ENCODE assay signal across 16 cellular contexts in genomic region chr21:39048574-39048973, GRCh38.
A peak's percentile ranks its signal among the peaks of the same experiment; 100 is the strongest.
DNase-seq lines count a peak whose midpoint lies in the region; ATAC-seq and TF ChIP-seq lines count a peak whose summit lies in the region.
"Had no signal": no experiment of that assay in that cellular context is flagged by ENCODE, and none has a peak within 500 bp of the region (broad histone marks: within the 10 kb centered on the region; RNA-seq: fewer than 3 reads in every experiment).

No MANE protein-coding gene starts in this region.

- H3K4me2 ChIP-seq in GM23248 (ENCODE audit: unreplicated experiment): no peak overlapping the region
- peak overlapping the region; percentile 12 for H3K4me2 ChIP-seq in neural progenitor cell

- H4K20me1 ChIP-seq in GM23248 (ENCODE audit: insufficient read depth) (no peaks in the 10 kb centered on the region), neural progenitor cell (ENCODE audit: low read depth) (no peaks in the 10 kb centered on the region)

- POLR2A ChIA-PET in RWPE1 (lab: Yijun Ruan, JAX; ENCODE audit: low non-redundant PET): no interaction called here

- peaks cover 17% of the 10 kb centered on the region for H3K4me1 Mint-ChIP-seq in neural progenitor cell
- no peaks in the 10 kb centered on the region for H3K4me1 Mint-ChIP-seq in stimulated activated naive CD8-positive, alpha-beta T cell treated with anti-CD3 and anti-CD28 coated beads, Interleukin-15, amount 100 ng/mL, for 72 hours
- H3K4me1 Mint-ChIP-seq: activated CD4-positive, alpha-beta T cell treated with anti-CD3 and anti-CD28 coated beads, Interleukin-2, amount 10 ng/mL, durations not matched to agents 24 days and 14 days; activated naive CD4-positive, alpha-beta T cell treated with anti-CD3 and anti-CD28 coated beads, Interleukin-2, amount 50 U/mL, for 24 hours; B cell had no signal

- H3F3A ChIP-seq in GM23248 (ENCODE audit: insufficient read depth): peaks cover 18% of the 10 kb centered on the region
- H3F3A ChIP-seq in neural progenitor cell (ENCODE audit: low read depth): no peaks in the 10 kb centered on the region

- CTCF ChIA-PET in RWPE1 (lab: Yijun Ruan, JAX): interaction anchor here (0.7 kb wide), 1 partner anchor 560 kb away, joined by 5 read pairs; no protein-coding TSS in a partner anchor

- no peaks in the 10 kb centered on the region for H3K36me3 ChIP-seq in GM23248 (ENCODE audit: low read depth)
- H3K36me3 ChIP-seq in neural progenitor cell: no peaks in the 10 kb centered on the region
- H3K36me3 ChIP-seq: right atrium auricular region had no signal

- no peaks in the 10 kb centered on the region for H3K9me2 ChIP-seq in GM23248 (ENCODE audit: insufficient read depth)

- DNase-seq in GM23248: peak; percentile 43
- DNase-seq in RWPE1 (ENCODE audit: low spot score): peak; percentile 80
- peak; percentile 95 for DNase-seq in epithelial cell of esophagus (ENCODE audit: low read depth)
- DNase-seq in neural progenitor cell (ENCODE audit: low spot score): no peak
- DNase-seq in stimulated activated naive CD8-positive, alpha-beta T cell treated with anti-CD3 and anti-CD28 coated beads, Interleukin-15, amount 100 ng/mL, for 72 hours: no peak
- no peak for DNase-seq in AG08396 (ENCODE audit: low spot score)
- no peak for DNase-seq in substantia nigra (lab: John Stamatoyannopoulos, UW)
- DNase-seq in activated CD4-positive, CD25-positive, alpha-beta regulatory T cell (lab: John Stamatoyannopoulos, UW): no peak
- DNase-seq: activated CD4-positive, alpha-beta T cell treated with anti-CD3 and anti-CD28 coated beads, Interleukin-2, amount 10 ng/mL, durations not matched to agents 24 days and 14 days; NCI-H1930; stimulated activated CD4-positive, alpha-beta T cell treated with anti-CD3 and anti-CD28 coated beads, Interleukin-2, amount 100 ng/mL, for 24 hours; testis had no signal

- H3K4me3 ChIP-seq in GM23248 (no peak overlapping the region), epithelial cell of esophagus (ENCODE audit: low read length) (no peak overlapping the region), neural progenitor cell (no peak overlapping the region)
- H3K4me3 ChIP-seq: right atrium auricular region, testis had no signal

- peaks cover 6% of the 10 kb centered on the region for H3K27me3 Mint-ChIP-seq in neural progenitor cell (ENCODE audit: insufficient read depth, low read depth)
- peaks cover 5% of the 10 kb centered on the region for H3K27me3 Mint-ChIP-seq in stimulated activated naive CD8-positive, alpha-beta T cell treated with anti-CD3 and anti-CD28 coated beads, Interleukin-15, amount 100 ng/mL, for 72 hours
- H3K27me3 Mint-ChIP-seq: activated CD4-positive, alpha-beta T cell treated with anti-CD3 and anti-CD28 coated beads, Interleukin-2, amount 10 ng/mL, durations not matched to agents 24 days and 14 days; B cell had no signal

- H3K36me3 Mint-ChIP-seq in neural progenitor cell: no peaks in the 10 kb centered on the region
- H3K36me3 Mint-ChIP-seq: activated naive CD4-positive, alpha-beta T cell treated with anti-CD3 and anti-CD28 coated beads, Interleukin-2, amount 50 U/mL, for 24 hours had no signal

- in situ Hi-C loops in GM23248 (cut with MboI): no loop called here

- no peak overlapping the region for H3K27ac ChIP-seq in GM23248
- peak overlapping the region; percentile 94 for H3K27ac ChIP-seq in RWPE1
- no peak overlapping the region for H3K27ac ChIP-seq in neural progenitor cell
- no peak overlapping the region for H3K27ac ChIP-seq in substantia nigra (ENCODE audit: low read depth, low read length, poor library complexity, severe bottlenecking)
- H3K27ac ChIP-seq: right atrium auricular region, testis had no signal

- H3K79me2 ChIP-seq in GM23248 (ENCODE audit: insufficient read depth) (no peaks in the 10 kb centered on the region), neural progenitor cell (ENCODE audit: low read depth) (no peaks in the 10 kb centered on the region)

- H3K9me3 ChIP-seq in GM23248 (ENCODE audit: low read depth) (no peaks in the 10 kb centered on the region), neural progenitor cell (ENCODE audit: low read depth) (no peaks in the 10 kb centered on the region)
- H3K9me3 ChIP-seq: right atrium auricular region, testis had no signal

- H3K9ac ChIP-seq in GM23248 (no peak overlapping the region), neural progenitor cell (no peak overlapping the region)

- no peak for ATAC-seq in stimulated activated naive CD8-positive, alpha-beta T cell treated with anti-CD3 and anti-CD28 coated beads, Interleukin-15, amount 100 ng/mL, for 72 hours

- no peak overlapping the region for H3K4me3 Mint-ChIP-seq in neural progenitor cell
- H3K4me3 Mint-ChIP-seq in stimulated activated naive CD8-positive, alpha-beta T cell treated with anti-CD3 and anti-CD28 coated beads, Interleukin-15, amount 100 ng/mL, for 72 hours: no peak overlapping the region
- H3K4me3 Mint-ChIP-seq: activated CD4-positive, alpha-beta T cell treated with anti-CD3 and anti-CD28 coated beads, Interleukin-2, amount 10 ng/mL, durations not matched to agents 24 days and 14 days; activated naive CD4-positive, alpha-beta T cell treated with anti-CD3 and anti-CD28 coated beads, Interleukin-2, amount 50 U/mL, for 24 hours; B cell; H9 had no signal

- H3K4me1 ChIP-seq in GM23248 (ENCODE audit: insufficient read depth) (peaks cover 16% of the 10 kb centered on the region), neural progenitor cell (no peaks in the 10 kb centered on the region)
- H3K4me1 ChIP-seq: testis had no signal

- no peak for TF ChIP-seq CTCF in RWPE1 (conservative IDR thresholded peaks at IDR 0.05; ENCODE audit: low read depth)
- no peak for TF ChIP-seq CTCF in epithelial cell of esophagus (IDR thresholded peaks at IDR 0.05; ENCODE audit: insufficient read depth, low read depth, low read length, missing control alignments)
- no peak for TF ChIP-seq CTCF in neural progenitor cell (IDR thresholded peaks at IDR 0.05)

- H3K27me3 ChIP-seq in GM23248 (replicated peaks; ENCODE audit: insufficient read depth) (no peaks in the 10 kb centered on the region), neural progenitor cell (no peaks in the 10 kb centered on the region)
- H3K27me3 ChIP-seq: right atrium auricular region, testis had no signal

- peak overlapping the region; percentile 93 for H3K27ac Mint-ChIP-seq in neural progenitor cell
- H3K27ac Mint-ChIP-seq in stimulated activated naive CD8-positive, alpha-beta T cell treated with anti-CD3 and anti-CD28 coated beads, Interleukin-15, amount 100 ng/mL, for 72 hours: no peak overlapping the region
- H3K27ac Mint-ChIP-seq: activated CD4-positive, alpha-beta T cell treated with anti-CD3 and anti-CD28 coated beads, Interleukin-2, amount 10 ng/mL, durations not matched to agents 24 days and 14 days; activated naive CD4-positive, alpha-beta T cell treated with anti-CD3 and anti-CD28 coated beads, Interleukin-2, amount 50 U/mL, for 24 hours; B cell had no signal

- H2AFZ ChIP-seq in GM23248: no peak overlapping the region
- H2AFZ ChIP-seq in neural progenitor cell (replicated peaks): no peak overlapping the region

- 87 to 88% methylated on average over 4 of the region's 4 CpGs for WGBS in GM23248 (ENCODE audit: low coverage in 1 of 2, low lambda C conversion rate in 2 of 2, missing lambda C conversion rate in 2 of 2), 2 experiments

- no peaks in the 10 kb centered on the region for H3K9me3 Mint-ChIP-seq in neural progenitor cell
- peaks cover 0 to 22% of the 10 kb centered on the region in 2 donors for H3K9me3 Mint-ChIP-seq in stimulated activated naive CD8-positive, alpha-beta T cell treated with anti-CD3 and anti-CD28 coated beads, Interleukin-15, amount 100 ng/mL, for 72 hours
- H3K9me3 Mint-ChIP-seq: activated CD4-positive, alpha-beta T cell treated with anti-CD3 and anti-CD28 coated beads, Interleukin-2, amount 10 ng/mL, durations not matched to agents 24 days and 14 days; activated naive CD4-positive, alpha-beta T cell treated with anti-CD3 and anti-CD28 coated beads, Interleukin-2, amount 50 U/mL, for 24 hours; H9 had no signal

Comparison
In these comparisons a context has a peak if more than half of its experiments do, and no peak if none do; other contexts are left out.
1. DNase-seq: peak in GM23248 (single experiment), RWPE1 (single experiment) and epithelial cell of esophagus (single experiment); none in neural progenitor cell (single experiment), stimulated activated naive CD8-positive, alpha-beta T cell treated with anti-CD3 and anti-CD28 coated beads, Interleukin-15, amount 100 ng/mL, for 72 hours (0 of 2), AG08396 (single experiment), substantia nigra (0 of 49) and activated CD4-positive, CD25-positive, alpha-beta regulatory T cell (0 of 4).